8 cellular contexts compared by ENCODE assay signal in the genomic region with DNA sequence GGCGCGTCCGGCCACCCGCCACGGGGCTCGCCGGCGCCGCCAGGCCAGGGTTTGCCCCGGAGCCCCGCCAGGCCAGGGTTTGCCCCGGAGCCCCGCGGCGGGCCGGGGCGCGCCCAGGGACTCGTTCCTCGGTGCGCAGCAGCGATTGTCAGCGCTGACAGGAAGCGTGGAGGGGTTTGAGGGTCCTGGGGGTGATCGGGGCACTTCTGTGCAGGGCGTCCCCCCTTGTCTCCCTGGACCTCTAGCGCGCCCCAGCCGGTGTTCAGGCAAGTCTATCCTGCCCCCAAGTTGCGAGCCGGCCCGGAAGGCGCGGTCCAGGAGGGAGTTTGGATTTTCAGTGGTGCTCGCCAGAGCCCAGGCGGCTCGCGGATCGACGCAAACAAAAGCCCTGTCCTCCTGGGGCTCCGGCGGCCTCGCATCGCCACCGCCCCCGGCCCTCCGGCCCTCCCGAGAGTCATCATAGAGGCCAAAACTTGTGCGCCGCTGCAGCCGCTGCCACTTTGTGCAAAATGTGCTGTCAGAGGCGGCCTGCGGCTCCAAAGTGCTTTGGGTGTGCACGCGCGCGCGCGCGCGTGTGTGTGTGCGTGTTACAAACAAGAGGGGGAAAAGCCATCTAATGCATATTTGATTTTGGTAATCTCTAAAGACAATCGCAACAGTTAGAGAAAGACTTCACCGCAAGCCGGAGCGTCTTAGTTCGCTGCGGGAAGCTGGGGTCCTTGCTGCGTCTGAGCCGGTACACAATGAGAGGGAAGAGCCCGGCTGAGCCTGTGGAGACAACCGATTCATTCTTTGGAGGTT. TPM values are rescaled to one million over a fixed set of nuclear protein-coding genes. Genes with fewer than 3 reads are reported as not detected.
DNase-seq lines count a peak whose midpoint lies in the region; ATAC-seq and TF ChIP-seq lines count a peak whose summit lies in the region.

No MANE protein-coding gene starts in this region.

- H3K4me1 Mint-ChIP-seq in naive B cell: peaks cover 16 to 23% (median 22%) of the 10 kb centered on the region in 3 donors

- H3K4me3 ChIP-seq in HFF-Myc (replicated peaks; ENCODE audit: low read depth, low read length) (peak overlapping the region; percentile 65), fibroblast of the aortic adventitia (ENCODE audit: low read depth, low read length) (peak overlapping the region; percentile 82)

- DNase-seq in Daoy (ENCODE audit: low read depth) (peak; percentile 73), HFF-Myc (ENCODE audit: extremely low read depth, low read depth) (no peak), fibroblast of the aortic adventitia (ENCODE audit: low read depth) (peak; percentile 52), naive B cell (peak; percentile 21)

- peak in 1 of 2 donors; percentile 14 for ATAC-seq in naive B cell (ENCODE audit: low read depth in 2 of 2)
- no peak for ATAC-seq in GM21515 (IDR thresholded peaks at IDR 0.05; ENCODE audit: unreplicated experiment)
- ATAC-seq in HG03280 (IDR thresholded peaks at IDR 0.05; ENCODE audit: unreplicated experiment): no peak
- no peak for ATAC-seq in HG03039 (IDR thresholded peaks at IDR 0.05; ENCODE audit: unreplicated experiment)

- no peak for TF ChIP-seq CTCF in HFF-Myc (IDR thresholded peaks at IDR 0.05; ENCODE audit: low read depth, low read length, missing control alignments)
- TF ChIP-seq CTCF in VCaP (conservative IDR thresholded peaks at IDR 0.05): no peak
- no peak for TF ChIP-seq CTCF in fibroblast of the aortic adventitia (IDR thresholded peaks at IDR 0.05; ENCODE audit: insufficient read depth, low read length)

- H3K27me3 Mint-ChIP-seq in naive B cell: peaks cover 27 to 60% (median 39%) of the 10 kb centered on the region in 3 donors

- peaks cover 0 to 14% of the 10 kb centered on the region in 2 donors for H3K36me3 Mint-ChIP-seq in naive B cell

- peak overlapping the region; percentile 76 to 95 (median 84) for H3K4me3 Mint-ChIP-seq in naive B cell

- H3K27ac ChIP-seq in VCaP: peak overlapping the region; percentile 89

- peak overlapping the region in 2 of 6 donors; percentile 62 to 84 for H3K27ac Mint-ChIP-seq in naive B cell

- H3K9me3 Mint-ChIP-seq in naive B cell: no peaks in the 10 kb centered on the region

RNA-seq across cellular contexts. Expression of a gene that starts 1.0 kb away (rescaled TPM):
- 13.2 and 17.4 TPM in 2 replicates for total RNA-seq in Daoy (2014; rRNA removed; shearing (Covaris generic))
- total RNA-seq in fibroblast of the aortic adventitia (ENCODE audit: low replicate concordance): 18.8 and 31.7 TPM in 2 replicates
- polyA plus RNA-seq in naive B cell (ENCODE audit: low read depth in 6 of 6): 1 to 10 TPM in 4 of 6 donors, under 1 TPM in 2; 0.36 to 6.2 (median 1.3) TPM
